15 cellular contexts compared by ENCODE assay signal in genomic region chr11:134557571-134558257, GRCh38.
"Had no signal": no experiment of that assay in that cellular context is flagged by ENCODE, and none has a peak within 500 bp of the region (broad histone marks: within the 10 kb centered on the region; RNA-seq: fewer than 3 reads in every experiment).

No MANE protein-coding gene starts in this region.

- H3K4me1 Mint-ChIP-seq: memory B cell, T-cell had no signal

- H3K36me3 ChIP-seq: left lung, thyroid gland, WERI-Rb-1 had no signal

- H3K27ac Mint-ChIP-seq: activated naive CD8-positive, alpha-beta T cell; brain; memory B cell; natural killer cell treated with Interleukin-12 subunit alpha and Interleukin-12 subunit beta and Interleukin-15 and Interleukin-18, amount 100 ng/mL, for 72 hours; T-cell had no signal

- H3K36me3 Mint-ChIP-seq: activated naive CD8-positive, alpha-beta T cell; brain; memory B cell; natural killer cell treated with Interleukin-12 subunit alpha and Interleukin-12 subunit beta and Interleukin-15 and Interleukin-18, amount 100 ng/mL, for 72 hours; T-cell had no signal

- H3K4me1 ChIP-seq: left lung, thyroid gland had no signal

- ATAC-seq: left lung; natural killer cell treated with Interleukin-12 subunit alpha and Interleukin-12 subunit beta and Interleukin-15 and Interleukin-18, amount 100 ng/mL, for 72 hours; T-cell had no signal

- H3K9me3 ChIP-seq: left lung, thyroid gland had no signal

- H3K9me3 Mint-ChIP-seq: memory B cell; natural killer cell treated with Interleukin-12 subunit alpha and Interleukin-12 subunit beta and Interleukin-15 and Interleukin-18, amount 100 ng/mL, for 72 hours; T-cell had no signal

- H3K27me3 ChIP-seq: thyroid gland had no signal

- H3K27ac ChIP-seq: left lung, SK-N-MC, thyroid gland, WERI-Rb-1 had no signal

- H3K4me3 Mint-ChIP-seq: activated naive CD8-positive, alpha-beta T cell; brain; memory B cell; natural killer cell treated with Interleukin-12 subunit alpha and Interleukin-12 subunit beta and Interleukin-15 and Interleukin-18, amount 100 ng/mL, for 72 hours; T-cell had no signal

- H3K4me3 ChIP-seq: left lung, SK-N-MC, thyroid gland had no signal

- DNase-seq: activated CD4-positive, alpha-beta T cell treated with anti-CD3 and anti-CD28 coated beads for 4 hours; activated gamma-delta T cell; amygdala; cerebellar nuclear complex; dermis blood vessel endothelial cell; left lung; T-cell; T1000; thyroid gland; WERI-Rb-1 had no signal
